Comparison of ENCODE assay signal across 20 cellular contexts in the genomic region with DNA sequence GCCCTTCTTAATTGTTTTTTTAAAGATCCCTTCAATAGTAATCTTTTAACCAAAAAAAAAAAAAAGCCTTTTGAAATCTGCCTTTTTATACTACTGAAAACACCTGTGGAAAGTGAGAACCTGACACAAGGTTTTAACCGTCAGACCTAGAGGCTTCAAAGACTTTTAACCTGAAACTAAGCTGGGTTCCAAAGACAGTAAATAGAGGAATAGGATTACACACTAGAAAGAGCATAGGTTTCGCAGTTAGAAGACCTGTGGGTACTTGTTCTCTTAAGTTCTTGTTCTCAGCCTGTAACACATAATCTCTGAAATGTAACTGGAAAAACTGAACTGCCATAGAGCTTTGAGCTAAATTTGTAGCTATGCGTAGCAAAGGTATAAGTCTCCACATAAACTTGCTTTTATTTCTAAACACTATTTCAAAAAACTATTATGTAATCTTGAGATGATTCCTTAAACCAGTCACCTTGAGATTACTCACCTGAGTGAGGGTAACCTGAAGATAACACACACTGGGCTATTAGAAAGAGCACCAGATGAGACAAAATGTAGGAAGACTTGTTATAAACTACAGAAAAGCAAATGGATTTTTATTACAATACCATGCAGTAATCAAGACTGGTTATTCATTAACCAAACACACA.
DNase-seq lines count a peak whose midpoint lies in the region; ATAC-seq and TF ChIP-seq lines count a peak whose summit lies in the region.
"Had no signal": no experiment of that assay in that cellular context is flagged by ENCODE, and none has a peak within 500 bp of the region (broad histone marks: within the 10 kb centered on the region; RNA-seq: fewer than 3 reads in every experiment).

No MANE protein-coding gene starts in this region.

- peak overlapping the region; percentile 71 for H3K27ac ChIP-seq in hepatocyte
- H3K27ac ChIP-seq: esophagus squamous epithelium, left lung, testis had no signal

- no peaks in the 10 kb centered on the region for H3K27me3 Mint-ChIP-seq in stimulated activated naive CD8-positive, alpha-beta T cell treated with anti-CD3 and anti-CD28 coated beads, Interleukin-15, Interleukin-2, amounts not matched to agents 100 ng/mL and 50 ng/mL, for 24 hours
- no peaks in the 10 kb centered on the region for H3K27me3 Mint-ChIP-seq in T-helper 17 cell

- peak overlapping the region; percentile 72 for H3K27ac Mint-ChIP-seq in stimulated activated naive CD8-positive, alpha-beta T cell treated with anti-CD3 and anti-CD28 coated beads, Interleukin-15, Interleukin-2, amounts not matched to agents 100 ng/mL and 50 ng/mL, for 24 hours
- H3K27ac Mint-ChIP-seq in T-helper 17 cell: peak overlapping the region; percentile 92

- WGBS in hepatocyte (ENCODE audit: low lambda C conversion rate, missing lambda C conversion rate): 94% methylated on average over 3 of the region's 3 CpGs

- H3K27me3 ChIP-seq in hepatocyte: no peaks in the 10 kb centered on the region
- H3K27me3 ChIP-seq: esophagus squamous epithelium, left lung, testis had no signal

- H3K79me2 ChIP-seq in hepatocyte: peaks cover 60% of the 10 kb centered on the region

- peaks cover 70% of the 10 kb centered on the region for H3K36me3 Mint-ChIP-seq in stimulated activated naive CD8-positive, alpha-beta T cell treated with anti-CD3 and anti-CD28 coated beads, Interleukin-15, Interleukin-2, amounts not matched to agents 100 ng/mL and 50 ng/mL, for 24 hours (ENCODE audit: low read depth)
- peaks cover 3% of the 10 kb centered on the region for H3K36me3 Mint-ChIP-seq in T-helper 17 cell (ENCODE audit: low read depth)

- no peak overlapping the region for H3K4me3 ChIP-seq in hepatocyte
- H3K4me3 ChIP-seq: esophagus squamous epithelium, left lung, skin epidermis, testis had no signal

- H3K4me3 Mint-ChIP-seq in stimulated activated naive CD8-positive, alpha-beta T cell treated with anti-CD3 and anti-CD28 coated beads, Interleukin-15, Interleukin-2, amounts not matched to agents 100 ng/mL and 50 ng/mL, for 24 hours: no peak overlapping the region
- no peak overlapping the region for H3K4me3 Mint-ChIP-seq in T-helper 17 cell

- H3K36me3 ChIP-seq in hepatocyte (replicated peaks; ENCODE audit: insufficient read depth, low read depth): no peaks in the 10 kb centered on the region

- H2AFZ ChIP-seq in hepatocyte: no peak overlapping the region

- no peaks in the 10 kb centered on the region for H3K9me3 Mint-ChIP-seq in stimulated activated naive CD8-positive, alpha-beta T cell treated with anti-CD3 and anti-CD28 coated beads, Interleukin-15, Interleukin-2, amounts not matched to agents 100 ng/mL and 50 ng/mL, for 24 hours

- H3K4me1 Mint-ChIP-seq in stimulated activated naive CD8-positive, alpha-beta T cell treated with anti-CD3 and anti-CD28 coated beads, Interleukin-15, Interleukin-2, amounts not matched to agents 100 ng/mL and 50 ng/mL, for 24 hours (ENCODE audit: low read depth): peaks cover 75% of the 10 kb centered on the region
- peaks cover 63% of the 10 kb centered on the region for H3K4me1 Mint-ChIP-seq in T-helper 17 cell

- no peak for ATAC-seq in stimulated activated naive CD8-positive, alpha-beta T cell treated with anti-CD3 and anti-CD28 coated beads, Interleukin-15, Interleukin-2, amounts not matched to agents 100 U/mL and 50 U/mL, for 24 hours
- ATAC-seq in T-helper 17 cell: no peak
- no peak for ATAC-seq in GM21423 (IDR thresholded peaks at IDR 0.05; ENCODE audit: unreplicated experiment)
- ATAC-seq: left lung had no signal

- H3K4me1 ChIP-seq in hepatocyte (ENCODE audit: insufficient read depth): peaks cover 23% of the 10 kb centered on the region
- H3K4me1 ChIP-seq: esophagus squamous epithelium, testis had no signal

- no peak for DNase-seq in stimulated activated naive CD8-positive, alpha-beta T cell treated with anti-CD3 and anti-CD28 coated beads, Interleukin-15, Interleukin-2, amounts not matched to agents 100 U/mL and 50 U/mL, for 24 hours
- DNase-seq in T-helper 17 cell (no peak), hepatocyte (ENCODE audit: low spot score) (no peak), HK-2 (ENCODE audit: unreplicated experiment) (no peak), COR-L47 (lab: John Stamatoyannopoulos, UW) (no peak)
- DNase-seq: activated CD4-positive, CD25-positive, alpha-beta regulatory T cell; AML-193; amygdala; caudate nucleus; esophagus squamous epithelium; GDM1; left lung; NCI-H1092; NCI-H524 treated with DMSO at 0.1 percent for 48 hours; SHP77 treated with DMSO at 0.1 percent for 48 hours; stimulated activated CD4-positive, alpha-beta T cell treated with anti-CD3 and anti-CD28 coated beads, Interleukin-4, amount 100 ng/mL, for 1 hour; testis had no signal

- H3K4me2 ChIP-seq in hepatocyte: no peak overlapping the region

- H3K9me3 ChIP-seq in T-helper 17 cell (ENCODE audit: control insufficient read depth, low read length, poor library complexity, severe bottlenecking) (no peaks in the 10 kb centered on the region), hepatocyte (ENCODE audit: low read depth) (no peaks in the 10 kb centered on the region)
- H3K9me3 ChIP-seq: esophagus squamous epithelium, left lung, testis had no signal

- no peaks in the 10 kb centered on the region for H3K9me2 ChIP-seq in hepatocyte (replicated peaks; ENCODE audit: insufficient read depth)

- H4K20me1 ChIP-seq in hepatocyte (ENCODE audit: insufficient read depth, poor library complexity, severe bottlenecking): no peaks in the 10 kb centered on the region

- no peak for TF ChIP-seq CTCF in hepatocyte (IDR thresholded peaks at IDR 0.05; ENCODE audit: poor library complexity)
